15 cellular contexts compared by ENCODE assay signal in genomic region chr1:107273515-107273914, GRCh38.
DNase-seq lines count a peak whose midpoint lies in the region; TF ChIP-seq lines count a peak whose summit lies in the region.
"Had no signal": no experiment of that assay in that cellular context is flagged by ENCODE, and none has a peak within 500 bp of the region (broad histone marks: within the 10 kb centered on the region; RNA-seq: fewer than 3 reads in every experiment).

No MANE protein-coding gene starts in this region.

- H3K4ac ChIP-seq in mesenchymal stem cell (ENCODE audit: low read depth in 1 of 2, low read length in 2 of 2) = no peak overlapping the region

- H3K36me3 Mint-ChIP-seq in IgD-negative memory B cell (no peaks in the 10 kb centered on the region), type B pancreatic cell (no peaks in the 10 kb centered on the region)

- H3K27ac Mint-ChIP-seq in IgD-negative memory B cell (no peak overlapping the region), type B pancreatic cell (no peak overlapping the region)

- no peak overlapping the region for H3K18ac ChIP-seq in mesenchymal stem cell (ENCODE audit: low read depth in 1 of 2, low read length in 2 of 2)

- no peaks in the 10 kb centered on the region for H4K20me1 ChIP-seq in BLaER1 treated with 17β-estradiol and CSF1 and Interleukin-3, amounts not matched to agents 10 nM and 100 nM

- DNase-seq in astrocyte of the hippocampus (ENCODE audit: low read depth, low spot score) = peak; percentile 30
- no peak for DNase-seq in mesenchymal stem cell
- DNase-seq in CD1c-positive myeloid dendritic cell (ENCODE audit: extremely low spot score) = no peak
- DNase-seq in type B pancreatic cell (ENCODE audit: extremely low spot score, unreplicated experiment) = no peak
- DNase-seq in 8988T = no peak
- DNase-seq: C1 segment of cervical spinal cord, DMS153, Karpas-422, NCI-H1105 treated with DMSO at 0.1 percent for 48 hours, NCI-H187 treated with DMSO at 0.1 percent for 48 hours, NCI-H446, SK-N-SH had no signal

- H3K79me1 ChIP-seq in mesenchymal stem cell (replicated peaks; ENCODE audit: low read length, poor library complexity, severe bottlenecking) = peaks cover 3% of the 10 kb centered on the region

- H3K14ac ChIP-seq in mesenchymal stem cell (ENCODE audit: low read length in 2 of 2) = no peak overlapping the region

- H3K4me2 ChIP-seq in BLaER1 treated with 17β-estradiol and CSF1 and Interleukin-3, amounts not matched to agents 10 nM and 100 nM = peak overlapping the region in 6 of 11 experiments; percentile 1 to 33 (median 16); a peak in 4 of 22 replicates
- H3K4me2 ChIP-seq in mesenchymal stem cell (ENCODE audit: low read length, poor library complexity, severe bottlenecking) = peak overlapping the region; percentile 22
- H3K4me2 ChIP-seq: SK-N-SH had no signal

- whole genome bisulfite sequencing in mesenchymal stem cell = 94% methylated on average over 2 of the region's 3 CpGs

- no peaks in the 10 kb centered on the region for H3K27me3 ChIP-seq in BLaER1 treated with 17β-estradiol and CSF1 and Interleukin-3, amounts not matched to agents 10 nM and 100 nM
- no peaks in the 10 kb centered on the region for H3K27me3 ChIP-seq in mesenchymal stem cell (ENCODE audit: control insufficient read depth in 1 of 2, insufficient read depth in 1 of 2, low read length in 2 of 2)

- H2AK5ac ChIP-seq in mesenchymal stem cell (ENCODE audit: low read length, severe bottlenecking) = no peak overlapping the region

- no peak overlapping the region for H2BK5ac ChIP-seq in mesenchymal stem cell (ENCODE audit: low read depth, low read length, poor library complexity, severe bottlenecking)

- no peak overlapping the region for H4K8ac ChIP-seq in mesenchymal stem cell (ENCODE audit: low read length)

- H3K9me3 Mint-ChIP-seq in IgD-negative memory B cell = no peaks in the 10 kb centered on the region
- no peaks in the 10 kb centered on the region for H3K9me3 Mint-ChIP-seq in type B pancreatic cell

- no peak overlapping the region for H3K9ac ChIP-seq in BLaER1 treated with 17β-estradiol and CSF1 and Interleukin-3, amounts not matched to agents 10 nM and 100 nM
- H3K9ac ChIP-seq in mesenchymal stem cell (ENCODE audit: low read length) = peak overlapping the region; percentile 16
- H3K9ac ChIP-seq: SK-N-SH had no signal

- no peak overlapping the region for H2BK120ac ChIP-seq in mesenchymal stem cell (ENCODE audit: low read depth, low read length)

- H3K4me3 Mint-ChIP-seq in IgD-negative memory B cell (peak overlapping the region in 3 of 4 donors; percentile 23 to 78 (median 42)), type B pancreatic cell (no peak overlapping the region)

- H3K36me3 ChIP-seq in BLaER1 treated with 17β-estradiol and CSF1 and Interleukin-3, amounts not matched to agents 10 nM and 100 nM = no peaks in the 10 kb centered on the region
- H3K36me3 ChIP-seq in mesenchymal stem cell (ENCODE audit: control insufficient read depth in 1 of 2, insufficient read depth in 2 of 2, low read depth in 1 of 2, low read length in 2 of 2) = no peaks in the 10 kb centered on the region

- TF ChIP-seq CTCF in type B pancreatic cell (conservative IDR thresholded peaks at IDR 0.05) = no peak

- no peak overlapping the region for H3K4me3 ChIP-seq in BLaER1 treated with 17β-estradiol and CSF1 and Interleukin-3, amounts not matched to agents 10 nM and 100 nM
- H3K4me3 ChIP-seq in mesenchymal stem cell (ENCODE audit: insufficient read depth in 1 of 2, low read depth in 1 of 2, low read length in 2 of 2) = peak overlapping the region in 1 of 2 experiments; percentile 50
- H3K4me3 ChIP-seq: GM12878 had no signal

- no peak overlapping the region for H2AFZ ChIP-seq in mesenchymal stem cell (ENCODE audit: low read depth, low read length)

- H3K4me1 Mint-ChIP-seq in IgD-negative memory B cell (peaks cover 8 to 34% (median 23%) of the 10 kb centered on the region in 3 donors), type B pancreatic cell (ENCODE audit: unreplicated experiment) (no peaks in the 10 kb centered on the region)

- H3K27me3 Mint-ChIP-seq in IgD-negative memory B cell (no peaks in the 10 kb centered on the region), type B pancreatic cell (no peaks in the 10 kb centered on the region)

- no peak overlapping the region for H2BK15ac ChIP-seq in mesenchymal stem cell (ENCODE audit: low read depth, poor library complexity, severe bottlenecking)

- H2BK12ac ChIP-seq in mesenchymal stem cell (ENCODE audit: low read length in 2 of 2) = no peak overlapping the region

- no peak overlapping the region for H3K27ac ChIP-seq in BLaER1 treated with 17β-estradiol and CSF1 and Interleukin-3, amounts not matched to agents 10 nM and 100 nM
- H3K27ac ChIP-seq in mesenchymal stem cell (ENCODE audit: low read length, poor library complexity, severe bottlenecking) = no peak overlapping the region

- H3K4me1 ChIP-seq in BLaER1 treated with 17β-estradiol and CSF1 and Interleukin-3, amounts not matched to agents 10 nM and 100 nM = peaks cover 0 to 10% (median 0%) of the 10 kb centered on the region in 10 experiments; a peak in 6 of 20 replicates
- H3K4me1 ChIP-seq in mesenchymal stem cell (ENCODE audit: control insufficient read depth, insufficient read depth, low read depth, low read length) = no peaks in the 10 kb centered on the region

- H3K23ac ChIP-seq in mesenchymal stem cell (ENCODE audit: low read length in 2 of 2) = no peak overlapping the region

- H4K91ac ChIP-seq in mesenchymal stem cell (ENCODE audit: low read length) = no peak overlapping the region

- H3K9me3 ChIP-seq in BLaER1 treated with 17β-estradiol and CSF1 and Interleukin-3, amounts not matched to agents 10 nM and 100 nM (replicated peaks in 1 of 11) = no peaks in the 10 kb centered on the region
- H3K9me3 ChIP-seq in mesenchymal stem cell (ENCODE audit: control insufficient read depth, low read length) = no peaks in the 10 kb centered on the region
- H3K9me3 ChIP-seq: SK-N-SH had no signal
